ENCODE assay signal across 20 cellular contexts in the genomic region with DNA sequence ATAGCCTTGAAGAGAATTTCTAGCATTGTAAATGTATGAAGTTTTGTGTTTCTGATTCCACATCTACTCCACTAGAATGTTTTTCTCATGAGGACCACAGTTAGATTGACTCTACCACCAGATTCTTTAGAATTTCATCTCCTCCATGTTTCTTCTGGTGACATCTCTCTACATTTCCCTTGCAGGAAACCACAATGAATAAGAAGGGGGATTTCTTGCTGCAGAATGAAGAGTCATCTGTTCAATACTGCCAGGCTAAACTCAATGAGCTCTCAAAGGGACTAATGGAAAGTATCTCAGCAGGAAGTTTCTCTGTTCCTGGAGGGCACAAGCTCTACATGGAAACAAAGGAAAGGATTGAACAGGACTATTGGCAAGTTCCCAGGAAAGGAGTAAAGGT. TPM values are rescaled to one million over a fixed set of nuclear protein-coding genes. Genes with fewer than 3 reads are reported as not detected.
"Had no signal": no experiment of that assay in that cellular context is flagged by ENCODE, and none has a peak within 500 bp of the region (broad histone marks: within the 10 kb centered on the region; RNA-seq: fewer than 3 reads in every experiment).

No MANE protein-coding gene starts in this region.

- H3K9me3 Mint-ChIP-seq: dendritic cell treated with granulocyte-macrophage colony-stimulating factor and Interleukin-4, amounts not matched to agents 40 ng/mL and 50 ng/mL, for 4 days; effector memory CD8-positive, alpha-beta T cell; memory B cell; mesothelial cell of epicardium; natural killer cell; neural crest cell had no signal

- H3K4me1 Mint-ChIP-seq: memory B cell, mesothelial cell of epicardium, natural killer cell, neural crest cell had no signal

- H3K27me3 Mint-ChIP-seq: effector memory CD8-positive, alpha-beta T cell had no signal

- ATAC-seq: effector memory CD8-positive, alpha-beta T cell; gastroesophageal sphincter; left lung; lower lobe of right lung; natural killer cell; right cardiac atrium had no signal

- H3K36me3 Mint-ChIP-seq: memory B cell, mesothelial cell of epicardium, natural killer cell had no signal

- H3K27ac Mint-ChIP-seq: dendritic cell treated with granulocyte-macrophage colony-stimulating factor and Interleukin-4, amounts not matched to agents 40 ng/mL and 50 ng/mL, for 4 days; effector memory CD8-positive, alpha-beta T cell; memory B cell; mesothelial cell of epicardium; natural killer cell; progenitor cell of endocrine pancreas had no signal

- DNase-seq: effector memory CD8-positive, alpha-beta T cell; glutamatergic neuron; left lung; lower lobe of right lung; natural killer cell; occipital lobe; right cardiac atrium; small intestine; stimulated activated CD4-positive, alpha-beta T cell treated with anti-CD3 and anti-CD28 coated beads, Interleukin-12 subunit alpha, Interleukin-12 subunit beta, amount 100 ng/mL, for 4 hours; stimulated activated naive CD4-positive, alpha-beta T cell treated with Interleukin-2 at 50 U/mL for 16 hours; tibial artery; upper lobe of left lung had no signal

- H3K4me3 Mint-ChIP-seq: dendritic cell treated with granulocyte-macrophage colony-stimulating factor and Interleukin-4, amounts not matched to agents 40 ng/mL and 50 ng/mL, for 4 days; effector memory CD8-positive, alpha-beta T cell; memory B cell; mesothelial cell of epicardium; natural killer cell; neural crest cell had no signal

RNA-seq across cellular contexts. Expression of a gene that starts 18.6 kb away (rescaled TPM):
- total RNA-seq: fibroblast of villous mesenchyme, mucosa of gallbladder, neural crest cell, progenitor cell of endocrine pancreas had no signal
